In genomic region chr19:2236285-2237050, GRCh38 we compare ENCODE assay signal across 8 cellular contexts. TPM values are rescaled to one million over a fixed set of nuclear protein-coding genes. Genes with fewer than 3 reads are reported as not detected.
DNase-seq lines count a peak whose midpoint lies in the region; ATAC-seq and TF ChIP-seq lines count a peak whose summit lies in the region.

A gene with protein sequence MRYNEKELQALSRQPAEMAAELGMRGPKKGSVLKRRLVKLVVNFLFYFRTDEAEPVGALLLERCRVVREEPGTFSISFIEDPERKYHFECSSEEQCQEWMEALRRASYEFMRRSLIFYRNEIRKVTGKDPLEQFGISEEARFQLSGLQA (minus strand): TSS chr19:2236329. CDS start chr19:2236248, 81 bp downstream.
SF3A2 (plus strand) TSS chr19:2236824; CDS start chr19:2243419, 6,595 bp downstream.

- H3K27me3 Mint-ChIP-seq in T-helper 1 cell treated with Interleukin-12 subunit alpha and Interleukin-12 subunit beta and Interleukin-4 antibody, amounts not matched to agents 30 μg/mL and 1 μg/mL, for 36 hours (ENCODE audit: low read depth): no peaks in the 10 kb centered on the region

- intact Hi-C loops in left cardiac atrium (cut with DNase I): loop anchor here (5.0 to 10.0 kb wide), 2 partner anchors 36 to 82 kb away; partner anchors contain the start of gene AP3D1 (in 2 of the 2)
- intact Hi-C loops in posterior vena cava (cut with DNase I): loop anchor here in 1 of 2 donors (1.0 to 10.0 kb wide), 2 partner anchors 16 to 82 kb away; partner anchors contain the start of gene AP3D1
- intact Hi-C loops in upper lobe of right lung (cut with DNase I): loop anchor here (5.0 kb wide), 1 partner anchor 36 kb away; no protein-coding TSS in a partner anchor

- peaks cover 51% of the 10 kb centered on the region for H3K4me1 Mint-ChIP-seq in T-helper 1 cell treated with Interleukin-12 subunit alpha and Interleukin-12 subunit beta and Interleukin-4 antibody, amounts not matched to agents 30 μg/mL and 1 μg/mL, for 36 hours (ENCODE audit: low read depth)

- no peaks in the 10 kb centered on the region for H3K9me3 ChIP-seq in upper lobe of right lung

- no peaks in the 10 kb centered on the region for H3K27me3 ChIP-seq in upper lobe of right lung

- H3K9me3 Mint-ChIP-seq in T-helper 1 cell treated with Interleukin-12 subunit alpha and Interleukin-12 subunit beta and Interleukin-4 antibody, amounts not matched to agents 30 μg/mL and 1 μg/mL, for 36 hours: no peaks in the 10 kb centered on the region

- in situ Hi-C loops in GM13977 (cut with MboI; ENCODE audit: low pct_unique_long_range_greater_than_20kb, low sequenced_read_pairs, unreplicated experiment): no loop called here

- H3K36me3 Mint-ChIP-seq in T-helper 1 cell treated with Interleukin-12 subunit alpha and Interleukin-12 subunit beta and Interleukin-4 antibody, amounts not matched to agents 30 μg/mL and 1 μg/mL, for 36 hours (ENCODE audit: low read depth): peaks cover 31% of the 10 kb centered on the region

- peak within 1 kb of the TSS; percentile 99 for H3K27ac ChIP-seq in upper lobe of right lung

- H3K4me1 ChIP-seq in upper lobe of right lung: peaks cover 48% of the 10 kb centered on the region

- peak; percentile 100 for DNase-seq in GM13977 (ENCODE audit: low spot score)
- peak; percentile 91 for DNase-seq in NCI-H1694 (lab: John Stamatoyannopoulos, UW)
- peak; percentile 92 for DNase-seq in amniotic stem cell (lab: John Stamatoyannopoulos, UW)
- peak; percentile 97 for DNase-seq in left cardiac atrium
- peak; percentile 99 for DNase-seq in posterior vena cava (ENCODE audit: low spot score)
- peak; percentile 99 for DNase-seq in upper lobe of right lung

- TF ChIP-seq CTCF in GM13977 (IDR thresholded peaks at IDR 0.05; ENCODE audit: extremely low read depth, insufficient read depth, missing control alignments) (peak; percentile 100), upper lobe of right lung (IDR thresholded peaks at IDR 0.05) (peak; percentile 93)

- H3K36me3 ChIP-seq in upper lobe of right lung: peaks cover 16% of the 10 kb centered on the region

- H3K4me3 ChIP-seq in upper lobe of right lung: peak within 1 kb of the TSS; percentile 90

- H3K4me3 Mint-ChIP-seq in T-helper 1 cell treated with Interleukin-12 subunit alpha and Interleukin-12 subunit beta and Interleukin-4 antibody, amounts not matched to agents 30 μg/mL and 1 μg/mL, for 36 hours: peak within 1 kb of the TSS; percentile 98

- H3K27ac Mint-ChIP-seq in T-helper 1 cell treated with Interleukin-12 subunit alpha and Interleukin-12 subunit beta and Interleukin-4 antibody, amounts not matched to agents 30 μg/mL and 1 μg/mL, for 36 hours: peak within 1 kb of the TSS; percentile 98

- ATAC-seq in HG02884 (IDR thresholded peaks at IDR 0.05; ENCODE audit: unreplicated experiment): peak; percentile 68
- peak; percentile 92 to 93 for ATAC-seq in left cardiac atrium
- peak; percentile 91 for ATAC-seq in upper lobe of right lung

RNA-seq across cellular contexts. Expression of the first gene that starts in this region (rescaled TPM):
- total RNA-seq in left cardiac atrium: 10 to 100 TPM; 45.2 to 45.7 TPM
- 10 to 100 TPM; 24.3 to 27.6 TPM for total RNA-seq in posterior vena cava
- total RNA-seq in upper lobe of right lung: 54.6 TPM

RNA-seq across cellular contexts. Expression of gene SF3A2, which starts in this region (rescaled TPM):
- total RNA-seq in left cardiac atrium (10 to 100 TPM; 28.8 to 34.4 TPM), posterior vena cava (10 to 100 TPM; 35.0 to 36.6 TPM), upper lobe of right lung (67.1 TPM)

Comparison
In these comparisons a context has a peak if more than half of its experiments do, and no peak if none do; other contexts are left out.
1. Peak in every context shown above with its lines: DNase-seq, ATAC-seq, H3K4me3 ChIP-seq and H3K27ac ChIP-seq.